In the genomic region with DNA sequence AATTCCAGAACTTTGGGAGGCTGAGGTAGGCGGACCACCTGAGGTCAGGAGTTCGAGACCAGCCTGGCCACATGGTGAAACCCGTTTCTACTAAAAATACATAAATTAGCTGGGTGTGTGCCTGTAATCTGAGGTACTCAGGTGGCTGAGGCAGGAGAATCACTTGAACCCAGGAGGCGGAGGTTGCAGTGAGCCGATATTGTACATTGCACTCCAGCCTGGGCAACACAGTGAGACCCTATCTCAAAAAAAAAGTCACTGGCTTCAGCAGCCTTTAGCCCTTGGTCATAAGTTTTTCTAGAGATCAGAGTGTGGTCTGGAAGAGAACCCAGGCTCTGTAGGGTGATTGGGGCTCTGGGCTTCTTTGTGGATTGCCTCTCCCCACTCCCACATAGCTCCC, we compare ENCODE assay signal across 8 cellular contexts. TPM values are rescaled to one million over a fixed set of nuclear protein-coding genes. Genes with fewer than 3 reads are reported as not detected.
"Had no signal": no experiment of that assay in that cellular context is flagged by ENCODE, and none has a peak within 500 bp of the region (broad histone marks: within the 10 kb centered on the region; RNA-seq: fewer than 3 reads in every experiment).

No MANE protein-coding gene starts in this region.

RNA-seq across cellular contexts. Expression of a gene that starts 43.4 kb away (rescaled TPM):
- total RNA-seq: HT1080, LHCN-M2, MCF 10A, OCI-LY7, PC-3, SK-MEL-5 had no signal
- polyA plus RNA-seq: IgD-negative memory B cell, SK-N-SH had no signal
